In the genomic region with DNA sequence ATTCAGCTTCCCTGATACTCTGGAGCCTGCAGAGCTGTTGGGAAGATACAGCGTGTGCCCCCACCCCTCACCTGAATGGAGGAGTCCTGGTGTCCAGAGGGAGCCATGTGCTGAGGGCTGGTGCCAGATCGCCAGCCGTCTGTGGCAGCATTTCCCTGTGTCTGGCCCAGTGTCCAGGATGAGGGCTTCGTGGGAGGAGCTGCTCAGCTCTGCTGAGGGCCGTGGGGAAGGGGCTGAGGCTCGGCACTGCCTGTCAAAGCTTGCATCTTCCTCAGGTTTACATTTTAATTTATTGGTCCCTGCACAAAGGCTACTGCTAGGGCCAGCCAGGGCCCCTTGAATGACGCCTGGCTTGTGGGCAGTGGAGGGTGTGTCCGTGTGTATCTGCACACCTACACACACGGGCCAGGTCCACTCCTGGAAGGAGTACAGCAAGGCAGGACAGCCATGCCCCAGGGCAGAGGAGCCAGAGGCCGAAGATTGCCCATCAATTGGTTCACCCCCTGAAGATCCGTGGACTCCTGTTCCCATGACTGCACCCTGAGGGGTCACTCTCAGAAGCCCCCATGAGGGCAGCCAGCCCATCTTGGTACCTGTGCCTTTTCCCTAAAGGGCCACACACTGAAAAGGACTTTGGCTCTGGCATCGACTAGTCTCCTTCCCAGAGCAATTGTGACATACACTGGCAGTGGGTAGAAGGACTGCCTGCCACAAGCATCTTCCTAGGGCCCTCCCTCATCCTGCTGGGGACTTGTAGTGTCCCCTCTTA, we compare ENCODE assay signal across 11 cellular contexts.
DNase-seq lines count a peak whose midpoint lies in the region; ATAC-seq lines count a peak whose summit lies in the region.
"Had no signal": no experiment of that assay in that cellular context is flagged by ENCODE, and none has a peak within 500 bp of the region (broad histone marks: within the 10 kb centered on the region; RNA-seq: fewer than 3 reads in every experiment).

No MANE protein-coding gene starts in this region.

- no peaks in the 10 kb centered on the region for H3K79me2 ChIP-seq in GM23248 (ENCODE audit: insufficient read depth)

- no peaks in the 10 kb centered on the region for H3K9me3 ChIP-seq in GM23248 (ENCODE audit: low read depth)

- H3K4me3 ChIP-seq in GM23248 (no peak overlapping the region), rectal smooth muscle tissue (ENCODE audit: low read length) (no peak overlapping the region)
- H3K4me3 ChIP-seq: skin epidermis had no signal

- no peaks in the 10 kb centered on the region for H3K9me2 ChIP-seq in GM23248 (ENCODE audit: insufficient read depth)

- H3K27ac ChIP-seq in GM23248 (0 out of 2 replicates have a peak overlapping the region, but pooled peaks have one; percentile 24), rectal smooth muscle tissue (ENCODE audit: low read depth, low read length) (peak overlapping the region; percentile 23)

- H3K4me2 ChIP-seq in GM23248 (ENCODE audit: unreplicated experiment) = no peak overlapping the region

- H3K4me1 ChIP-seq in GM23248 (ENCODE audit: insufficient read depth) = peaks cover 20% of the 10 kb centered on the region
- H3K4me1 ChIP-seq in rectal smooth muscle tissue (ENCODE audit: control insufficient read depth, insufficient read depth, low read length) = peaks cover 3% of the 10 kb centered on the region

- 0 out of 2 replicates have a peak, but pooled peaks cover 8% of the 10 kb centered on the region for H3F3A ChIP-seq in GM23248 (ENCODE audit: insufficient read depth)

- WGBS in GM23248 (ENCODE audit: low coverage in 1 of 2, low lambda C conversion rate in 2 of 2, missing lambda C conversion rate in 2 of 2), 2 experiments = 67 to 69% methylated on average over 12 of the region's 12 CpGs

- no peaks in the 10 kb centered on the region for H3K36me3 ChIP-seq in GM23248 (ENCODE audit: low read depth)
- no peaks in the 10 kb centered on the region for H3K36me3 ChIP-seq in rectal smooth muscle tissue (ENCODE audit: control insufficient read depth, insufficient read depth, low read length)

- DNase-seq in GM23248 = no peak
- peak; percentile 82 for DNase-seq in cerebellar cortex (ENCODE audit: low spot score)
- DNase-seq in left kidney (ENCODE audit: low read depth, low spot score) = peak; percentile 49
- no peak for DNase-seq in SHP77 treated with DMSO at 0.1 percent for 48 hours (lab: John Stamatoyannopoulos, UW)
- DNase-seq in AG20443 (ENCODE audit: low spot score) = no peak
- DNase-seq: naive thymus-derived CD4-positive, alpha-beta T cell; NCI-H1930 had no signal

- H2AFZ ChIP-seq in GM23248 = no peak overlapping the region

- H3K27me3 ChIP-seq in GM23248 (replicated peaks; ENCODE audit: insufficient read depth) (no peaks in the 10 kb centered on the region), rectal smooth muscle tissue (ENCODE audit: control insufficient read depth, insufficient read depth, low read length) (no peaks in the 10 kb centered on the region)

- in situ Hi-C loops in GM23248 (cut with MboI) = loop anchor here (25.0 kb wide), 2 partner anchors 332 to 457 kb away; no protein-coding TSS in a partner anchor

- no peaks in the 10 kb centered on the region for H4K20me1 ChIP-seq in GM23248 (ENCODE audit: insufficient read depth)

- ATAC-seq in GM18498 (IDR thresholded peaks at IDR 0.05; ENCODE audit: unreplicated experiment) (no peak), HG02588 (IDR thresholded peaks at IDR 0.05; ENCODE audit: unreplicated experiment) (no peak)
- ATAC-seq: naive thymus-derived CD4-positive, alpha-beta T cell had no signal

- H3K9ac ChIP-seq in GM23248 (no peak overlapping the region), rectal smooth muscle tissue (ENCODE audit: low read length) (no peak overlapping the region)

Comparison
In these comparisons a context has a peak if more than half of its experiments do, and no peak if none do; other contexts are left out.
1. DNase-seq: peak in cerebellar cortex (single experiment) and left kidney (single experiment); none in GM23248 (single experiment), SHP77 treated with DMSO at 0.1 percent for 48 hours (single experiment) and AG20443 (single experiment).